In the genomic region with DNA sequence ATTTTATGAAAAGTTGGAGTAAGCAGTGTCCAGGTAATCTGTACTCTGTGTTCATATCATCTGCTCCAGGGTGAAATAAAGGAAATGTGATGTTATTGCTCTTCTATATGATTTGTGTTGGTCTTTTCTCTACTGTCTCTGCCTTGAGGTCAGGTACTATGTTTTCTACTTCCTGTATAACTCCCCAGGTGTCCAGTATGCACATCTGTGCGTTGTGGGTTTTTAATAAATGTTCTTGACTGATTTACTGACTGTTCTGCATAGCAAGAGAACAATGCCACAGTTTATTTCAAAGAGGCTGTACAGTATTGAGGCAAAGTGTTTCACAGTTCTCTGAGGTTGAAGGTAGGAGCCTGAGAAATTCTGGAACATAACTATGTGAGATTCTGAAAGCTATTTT, we compare ENCODE assay signal across 22 cellular contexts.
DNase-seq lines count a peak whose midpoint lies in the region; ATAC-seq and TF ChIP-seq lines count a peak whose summit lies in the region.
"Had no signal": no experiment of that assay in that cellular context is flagged by ENCODE, and none has a peak within 500 bp of the region (broad histone marks: within the 10 kb centered on the region; RNA-seq: fewer than 3 reads in every experiment).

No MANE protein-coding gene starts in this region.

- peaks cover 5% of the 10 kb centered on the region for H3K36me3 Mint-ChIP-seq in nephron progenitor cell (ENCODE audit: low read depth)
- H3K36me3 Mint-ChIP-seq: type B pancreatic cell had no signal

- dilution Hi-C loops in IMR-90 (cut with HindIII; ENCODE audit: low sequenced_read_pairs, unreplicated experiment) = no loop called here

- H4K91ac ChIP-seq in IMR-90 (ENCODE audit: insufficient read depth, low read depth, low read length) = no peak overlapping the region

- H4K5ac ChIP-seq in IMR-90 (ENCODE audit: low read depth, low read length) = no peak overlapping the region

- H3K18ac ChIP-seq in IMR-90 (ENCODE audit: low read depth, low read length) = no peak overlapping the region; the same call in 1 of the 2 replicates

- no peak overlapping the region for H2BK5ac ChIP-seq in IMR-90 (ENCODE audit: low read depth, low read length, poor library complexity, severe bottlenecking)

- H3K9ac ChIP-seq in IMR-90 (ENCODE audit: low read depth, low read length) = no peak overlapping the region
- H3K9ac ChIP-seq: parathyroid adenoma had no signal

- no peak overlapping the region for H2BK15ac ChIP-seq in IMR-90 (ENCODE audit: low read depth, low read length)

- H4K20me1 ChIP-seq in IMR-90 (ENCODE audit: insufficient read depth, low read length) = no peaks in the 10 kb centered on the region

- H3K79me1 ChIP-seq in IMR-90 (ENCODE audit: low read depth in 1 of 2, low read length in 2 of 2) = peaks cover 10 to 17% of the 10 kb centered on the region in 2 experiments; a peak in 1 of 4 replicates

- no CpG with 5 or more reads among the region's 1 CpG for whole genome bisulfite sequencing in IMR-90 (ENCODE audit: extremely low coverage in 2 of 2, insufficient read length in 1 of 2), 2 experiments

- peak overlapping the region in 1 of 2 experiments; percentile 0; a peak in 1 of 4 replicates for H4K8ac ChIP-seq in IMR-90 (ENCODE audit: low read depth in 2 of 2, low read length in 2 of 2)

- peaks cover 16% of the 10 kb centered on the region for H3K9me3 Mint-ChIP-seq in nephron progenitor cell
- H3K9me3 Mint-ChIP-seq: type B pancreatic cell had no signal

- no peak overlapping the region for H3K23ac ChIP-seq in IMR-90 (ENCODE audit: low read depth, low read length)

- peak overlapping the region; percentile 11; the same call in 1 of the 2 replicates for H2BK20ac ChIP-seq in IMR-90 (ENCODE audit: low read depth, low read length)

- DNase-seq in NOMO-1 treated with DMSO at 0.1 percent for 48 hours (lab: John Stamatoyannopoulos, UW; ENCODE audit: unreplicated experiment) (peak; percentile 29), NOMO-1 (lab: John Stamatoyannopoulos, UW; ENCODE audit: unreplicated experiment in 2 of 2) (no peak), IMR-90 (no peak), RWPE2 (ENCODE audit: low spot score) (no peak), left colon (no peak), NCI-H2081 (lab: John Stamatoyannopoulos, UW) (no peak), dorsolateral prefrontal cortex (no peak), nephron progenitor cell (no peak)
- DNase-seq: activated CD4-positive, alpha-beta T cell treated with anti-CD3 and anti-CD28 coated beads, Interleukin-2, amount 50 U/mL, for 1 hour; effector CD4-positive, alpha-beta T cell; glutamatergic neuron; left ventricle myocardium superior; MV-4-11; NCI-H82; stimulated activated CD4-positive, alpha-beta T cell treated with anti-CD3 and anti-CD28 coated beads, Interleukin-1b, Interleukin-23, amount 100 ng/mL, for 48 hours; stomach had no signal

- H3K27ac Mint-ChIP-seq in nephron progenitor cell = no peak overlapping the region
- H3K27ac Mint-ChIP-seq: activated T-helper 1 cell treated with anti-CD3 and anti-CD28 coated beads, Interleukin-12 subunit alpha, Interleukin-12 subunit beta, Interleukin-2, Interleukin-4 antibody, amounts not matched to agents 30 ng/mL and 10 ng/mL and 1 ng/mL, durations not matched to agents 14 hours and 24 hours and 36 hours; type B pancreatic cell had no signal

- H3K36me3 ChIP-seq in IMR-90 (ENCODE audit: control insufficient read depth, insufficient read depth, low read length) = no peaks in the 10 kb centered on the region
- no peaks in the 10 kb centered on the region for H3K36me3 ChIP-seq in RWPE2 (ENCODE audit: low read depth)
- H3K36me3 ChIP-seq: cardiac muscle cell, stomach had no signal

- no peak overlapping the region for H3K4me2 ChIP-seq in IMR-90 (ENCODE audit: low read depth, low read length)

- no peak overlapping the region for H3K4ac ChIP-seq in IMR-90 (ENCODE audit: low read depth, low read length)

- peaks cover 3% of the 10 kb centered on the region for H3K9me1 ChIP-seq in IMR-90 (ENCODE audit: insufficient read depth, low read length)

- H3K4me3 Mint-ChIP-seq in nephron progenitor cell = no peak overlapping the region
- H3K4me3 Mint-ChIP-seq: activated T-helper 1 cell treated with anti-CD3 and anti-CD28 coated beads, Interleukin-12 subunit alpha, Interleukin-12 subunit beta, Interleukin-2, Interleukin-4 antibody, amounts not matched to agents 30 ng/mL and 10 ng/mL and 1 ng/mL, durations not matched to agents 14 hours and 24 hours and 36 hours; type B pancreatic cell had no signal

- H3K27me3 ChIP-seq in IMR-90 (ENCODE audit: control insufficient read depth, insufficient read depth, low read length) (no peaks in the 10 kb centered on the region), RWPE2 (ENCODE audit: insufficient read depth, poor library complexity, severe bottlenecking) (no peaks in the 10 kb centered on the region), dorsolateral prefrontal cortex (no peaks in the 10 kb centered on the region)
- H3K27me3 ChIP-seq: cardiac muscle cell, stomach had no signal

- BruUV-seq in IMR-90 (replicated peaks; lab: Mats Ljungman, UMichigan) = no TSS peak

- H3K4me1 ChIP-seq in IMR-90 (ENCODE audit: control insufficient read depth, insufficient read depth, low read length) (peaks cover 2% of the 10 kb centered on the region), RWPE2 (ENCODE audit: insufficient read depth, poor library complexity, severe bottlenecking) (peaks cover 38% of the 10 kb centered on the region)
- H3K4me1 ChIP-seq: parathyroid adenoma had no signal

- peak overlapping the region; percentile 6; the same call in 1 of the 2 replicates for H3K14ac ChIP-seq in IMR-90 (replicated peaks; ENCODE audit: low read depth, low read length)

- in situ Hi-C loops in IMR-90 (cut with MboI; ENCODE audit: low sequenced_read_pairs) = no loop called here

- H2AK9ac ChIP-seq in IMR-90 (replicated peaks; ENCODE audit: low read depth, low read length, poor library complexity) = no peak overlapping the region

- H3K27me3 Mint-ChIP-seq in nephron progenitor cell (ENCODE audit: low read depth, poor library complexity) = peaks cover 3% of the 10 kb centered on the region
- H3K27me3 Mint-ChIP-seq: type B pancreatic cell had no signal

- no peak for ATAC-seq in IMR-90 (ENCODE audit: low read depth)
- ATAC-seq in RWPE2 (ENCODE audit: low read depth) = peak; percentile 46; the same call in 2 of the 3 replicates
- peak; percentile 30 for ATAC-seq in left colon
- ATAC-seq: HepG2, left ventricle myocardium superior had no signal

- TF ChIP-seq POLR2A in IMR-90 (IDR thresholded peaks at IDR 0.05; ENCODE audit: low read depth, low read length) = no peak

- POLR2A ChIA-PET in IMR-90 (lab: Charles Lee; ENCODE audit: unreplicated experiment) = no interaction called here

- CTCF ChIA-PET in IMR-90 (lab: Yijun Ruan, JAX) = no interaction called here

- no peaks in the 10 kb centered on the region for H3K4me1 Mint-ChIP-seq in nephron progenitor cell

- H3K27ac ChIP-seq in IMR-90 (ENCODE audit: insufficient read depth, low read length) (no peak overlapping the region), RWPE2 (ENCODE audit: poor library complexity, severe bottlenecking) (peak overlapping the region; percentile 94), dorsolateral prefrontal cortex (no peak overlapping the region)
- H3K27ac ChIP-seq: C4-2B, cardiac muscle cell, parathyroid adenoma, stomach had no signal

- TF ChIP-seq CTCF in IMR-90 (conservative IDR thresholded peaks at IDR 0.05; ENCODE audit: low read depth, low read length) (no peak), RWPE2 (IDR thresholded peaks at IDR 0.05; ENCODE audit: poor library complexity, severe bottlenecking) (no peak), dorsolateral prefrontal cortex (IDR thresholded peaks at IDR 0.05 in 54 of 56, conservative IDR thresholded peaks at IDR 0.05 in 2 of 56; ENCODE audit: low read depth in 1 of 56, partially characterized antibody in 56 of 56) (no peak), nephron progenitor cell (IDR thresholded peaks at IDR 0.05) (no peak)

- intact Hi-C loops in IMR-90 (cut with micrococcal nuclease) (no loop called here), left colon (cut with DNase I, micrococcal nuclease) (no loop called here), dorsolateral prefrontal cortex (cut with DNase I) (no loop called here)

- H2BK120ac ChIP-seq in IMR-90 (ENCODE audit: low read depth, low read length) = peak overlapping the region; percentile 1; the same call in 1 of the 2 replicates

- no peak for TF ChIP-seq RAD21 in IMR-90 (IDR thresholded peaks at IDR 0.05; ENCODE audit: low read length)

- H3K9me3 ChIP-seq in IMR-90 (ENCODE audit: control insufficient read depth, insufficient read depth, low read length) (0 out of 2 replicates have a peak, but pooled peaks cover 2% of the 10 kb centered on the region), RWPE2 (ENCODE audit: severe bottlenecking) (no peaks in the 10 kb centered on the region)
- H3K9me3 ChIP-seq: stomach had no signal

- H2AFZ ChIP-seq in IMR-90 (replicated peaks; ENCODE audit: low read length, poor library complexity) = no peak overlapping the region
- H2AFZ ChIP-seq: parathyroid adenoma had no signal

- H3K4me3 ChIP-seq in IMR-90 (ENCODE audit: insufficient read depth, low read depth, low read length) (no peak overlapping the region), RWPE2 (ENCODE audit: severe bottlenecking) (no peak overlapping the region), dorsolateral prefrontal cortex (no peak overlapping the region)
- H3K4me3 ChIP-seq: cardiac muscle cell, stomach had no signal

- no peak overlapping the region for H2AK5ac ChIP-seq in IMR-90 (ENCODE audit: low read depth, low read length)

- no peak overlapping the region for H3K56ac ChIP-seq in IMR-90 (ENCODE audit: extremely low read depth, insufficient read depth, low read length)

TF ChIP-seq in IMR-90, 13 proteins besides CTCF, POLR2A, EP300 and RAD21 (continues in another document):
- TF ChIP-seq, protein P1, sequence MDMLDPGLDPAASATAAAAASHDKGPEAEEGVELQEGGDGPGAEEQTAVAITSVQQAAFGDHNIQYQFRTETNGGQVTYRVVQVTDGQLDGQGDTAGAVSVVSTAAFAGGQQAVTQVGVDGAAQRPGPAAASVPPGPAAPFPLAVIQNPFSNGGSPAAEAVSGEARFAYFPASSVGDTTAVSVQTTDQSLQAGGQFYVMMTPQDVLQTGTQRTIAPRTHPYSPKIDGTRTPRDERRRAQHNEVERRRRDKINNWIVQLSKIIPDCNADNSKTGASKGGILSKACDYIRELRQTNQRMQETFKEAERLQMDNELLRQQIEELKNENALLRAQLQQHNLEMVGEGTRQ (IDR thresholded peaks at IDR 0.05; ENCODE audit: low read depth, low read length) = no peak
- TF ChIP-seq MAZ (IDR thresholded peaks at IDR 0.05; ENCODE audit: borderline replicate concordance, low read depth, low read length) = no peak
- TF ChIP-seq SMC3 (IDR thresholded peaks at IDR 0.05; ENCODE audit: low read depth, low read length) = no peak
